34 cellular contexts compared by ENCODE assay signal in the genomic region with DNA sequence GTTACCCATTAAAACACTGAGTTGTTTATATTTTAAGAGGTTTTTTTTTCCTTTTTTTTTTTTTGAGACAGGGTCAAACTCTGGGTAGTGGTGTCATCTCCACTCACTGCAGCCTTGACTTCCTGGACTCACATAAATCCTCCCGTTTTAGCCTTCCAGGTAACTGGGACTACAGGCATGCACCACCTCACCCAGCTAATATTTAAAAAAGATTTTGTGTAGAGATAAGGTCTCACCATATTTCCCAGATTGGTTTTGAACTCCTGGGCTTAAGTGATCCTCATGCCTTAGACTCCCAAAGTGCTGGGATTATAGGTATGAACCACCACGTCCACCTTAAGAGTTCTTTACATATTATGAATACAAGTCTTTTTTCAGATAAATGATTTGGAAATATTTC.
"Had no signal": no experiment of that assay in that cellular context is flagged by ENCODE, and none has a peak within 500 bp of the region (broad histone marks: within the 10 kb centered on the region; RNA-seq: fewer than 3 reads in every experiment).

No MANE protein-coding gene starts in this region.

- H3K27me3 ChIP-seq: MG63 had no signal

- H3K4me3 ChIP-seq: MG63 had no signal

- H3K4me2 ChIP-seq: KMS-11 had no signal

- DNase-seq: Karpas-422, Kasumi-1, MG63, MM.1S, MV-4-11, NCI-H1048, NCI-H1092, NCI-H1092 treated with DMSO at 0.1 percent for 48 hours, NCI-H1105, NCI-H1105 treated with DMSO at 0.1 percent for 48 hours, NCI-H1417, NCI-H1417 treated with DMSO at 0.1 percent for 48 hours, NCI-H1436, NCI-H1436 treated with DMSO at 0.1 percent for 48 hours, NCI-H146, NCI-H1694, NCI-H1694 treated with DMSO at 0.1 percent for 48 hours, NCI-H187, NCI-H187 treated with DMSO at 0.1 percent for 48 hours, NCI-H1930, NCI-H2029, NCI-H2029 treated with DMSO at 0.1 percent for 48 hours, NCI-H2081, NCI-H2081 treated with DMSO at 0.1 percent for 48 hours, NCI-H2107, NCI-H2171, NCI-H2171 treated with DMSO at 0.1 percent for 48 hours, NCI-H2227 treated with DMSO at 0.1 percent for 48 hours, NCI-H226, NCI-H345, NCI-H446, NCI-H446 treated with DMSO at 0.1 percent for 48 hours, NCI-H510A had no signal

- H3K9ac ChIP-seq: KMS-11 had no signal

- H3K27ac ChIP-seq: KMS-11 had no signal
